Comparison of ENCODE assay signal across 12 cellular contexts in the genomic region with DNA sequence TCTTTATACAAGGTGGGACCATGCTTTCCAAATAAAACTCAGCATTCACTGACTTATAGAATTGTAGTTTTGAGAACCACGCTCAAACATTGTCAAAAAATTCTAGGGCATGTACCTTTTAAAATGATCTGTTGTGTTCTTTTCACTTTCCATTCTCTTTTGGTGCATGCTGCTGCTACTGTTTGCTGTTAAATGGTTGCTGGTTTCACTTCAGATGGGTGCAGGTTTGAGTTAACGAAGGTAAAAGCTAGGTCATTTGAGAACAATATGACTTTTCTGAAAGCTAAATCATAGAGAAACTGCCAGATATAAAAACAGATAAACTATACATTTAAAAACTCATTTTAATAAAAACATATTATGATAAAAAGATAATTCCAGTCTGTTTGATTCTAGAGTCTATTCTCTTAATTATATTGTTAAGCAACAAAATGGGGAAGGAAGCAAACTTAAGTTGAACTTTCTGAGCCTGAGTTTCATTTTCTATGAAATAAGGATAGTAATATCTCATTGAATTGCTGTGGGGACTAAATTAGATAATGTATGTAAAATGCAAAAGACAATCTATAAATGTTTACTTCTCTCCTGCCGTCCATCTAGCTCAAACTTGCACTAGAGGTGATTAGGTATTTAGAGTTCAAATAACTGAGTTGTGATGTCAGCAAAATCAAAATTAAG.
DNase-seq lines count a peak whose midpoint lies in the region; ATAC-seq, FAIRE-seq and TF ChIP-seq lines count a peak whose summit lies in the region.
"Had no signal": no experiment of that assay in that cellular context is flagged by ENCODE, and none has a peak within 500 bp of the region (broad histone marks: within the 10 kb centered on the region; RNA-seq: fewer than 3 reads in every experiment).

No MANE protein-coding gene starts in this region.

- no peak for DNase-seq in GM12891 (ENCODE audit: insufficient read length, low spot score)
- no peak for DNase-seq in amniotic stem cell (lab: John Stamatoyannopoulos, UW)
- no peak for DNase-seq in GF-D8 (lab: John Stamatoyannopoulos, UW)
- no peak for DNase-seq in AG20443 (ENCODE audit: low spot score)
- DNase-seq in urothelium cell line (ENCODE audit: low spot score) = no peak
- DNase-seq: lower lobe of right lung; stimulated activated CD4-positive, alpha-beta T cell treated with anti-CD3 and anti-CD28 coated beads, Interleukin-2, amount 100 ng/mL, for 48 hours had no signal

- ATAC-seq in GM19324 (IDR thresholded peaks at IDR 0.05; ENCODE audit: low FRiP score, unreplicated experiment) (peak; percentile 84), HG02610 (IDR thresholded peaks at IDR 0.05; ENCODE audit: unreplicated experiment) (peak; percentile 68), HG03354 (IDR thresholded peaks at IDR 0.05; ENCODE audit: poor library complexity, severe bottlenecking, unreplicated experiment) (peak; percentile 91)
- ATAC-seq: GM23338, lower lobe of right lung had no signal

- TF ChIP-seq POLR2A in GM12891 (IDR thresholded peaks at IDR 0.05; ENCODE audit: low read depth, low read length) = no peak

- FAIRE-seq in GM12891 (lab: Jason Lieb, UNC) = peak; percentile 63
- FAIRE-seq in urothelium cell line (lab: Jason Lieb, UNC) = no peak
- FAIRE-seq: bronchial epithelial cell had no signal

TF ChIP-seq in GM12891, 5 proteins besides CTCF, POLR2A, EP300 and RAD21:
- TF ChIP-seq POLR2AphosphoS5 (IDR thresholded peaks at IDR 0.05; ENCODE audit: low read depth, low read length) = no peak
- no peak for TF ChIP-seq POU2F2 (IDR thresholded peaks at IDR 0.05; ENCODE audit: low read depth, low read length)
- TF ChIP-seq TAF1 (IDR thresholded peaks at IDR 0.05; ENCODE audit: low read depth, low read length) = no peak
- no peak for TF ChIP-seq PAX5 (IDR thresholded peaks at IDR 0.05; ENCODE audit: insufficient read depth, low read length, severe bottlenecking)
